Comparison of ENCODE assay signal across 8 cellular contexts in the genomic region with DNA sequence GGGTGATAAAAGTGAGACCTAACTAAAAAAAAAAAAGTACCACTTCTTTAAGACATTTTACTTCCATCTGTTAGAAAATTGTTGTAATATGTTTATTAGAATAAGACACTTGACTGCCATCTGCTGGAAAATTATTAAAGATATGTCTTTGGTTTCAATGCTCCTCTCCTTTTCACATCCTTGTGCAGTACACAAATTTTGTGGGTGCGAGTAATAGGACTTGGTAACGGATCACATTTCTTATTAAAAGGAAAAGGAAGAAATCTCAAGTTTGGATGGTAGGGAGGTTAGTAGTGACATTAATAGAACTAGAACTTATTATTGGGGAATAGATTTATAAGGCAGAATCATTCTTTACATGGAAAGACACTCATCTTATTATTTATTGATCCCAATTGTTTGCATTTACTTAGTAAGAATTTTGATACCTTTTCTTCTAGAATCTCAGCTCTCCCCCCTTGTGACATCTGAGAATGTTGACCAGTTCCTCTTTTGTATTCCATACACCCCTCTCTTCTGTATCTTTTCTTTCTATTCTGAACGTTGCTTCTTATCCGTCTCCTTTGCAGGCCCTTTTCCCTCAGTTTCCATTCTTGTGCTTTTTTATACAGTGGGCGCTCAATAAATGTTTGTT. TPM values are rescaled to one million over a fixed set of nuclear protein-coding genes. Genes with fewer than 3 reads are reported as not detected.
DNase-seq lines count a peak whose midpoint lies in the region; ATAC-seq, FAIRE-seq and TF ChIP-seq lines count a peak whose summit lies in the region.

No MANE protein-coding gene starts in this region.

- H3K4me1 ChIP-seq in KMS-11 (ENCODE audit: low read depth, poor library complexity, severe bottlenecking) (peaks cover 39% of the 10 kb centered on the region), SK-N-SH (ENCODE audit: control insufficient read depth in 1 of 2, insufficient read depth in 2 of 2, low read depth in 1 of 2, low read length in 1 of 2) (peaks cover 6 to 8% of the 10 kb centered on the region in 2 experiments; a peak in 2 of 4 replicates), pancreas (peaks cover 11 to 21% (median 12%) of the 10 kb centered on the region in 3 donors)

- peak; percentile 65 for TF ChIP-seq RAD21 in SK-N-SH (IDR thresholded peaks at IDR 0.05; ENCODE audit: low read length)

- no peaks in the 10 kb centered on the region for H3F3A ChIP-seq in SK-N-SH (replicated peaks; ENCODE audit: insufficient read depth)

- intact Hi-C loops in activated CD4-positive, alpha-beta T cell treated with anti-CD3 and anti-CD28 coated beads for 36 hours (cut with DNase I, micrococcal nuclease): loop anchor here (1.0 to 5.0 kb wide), 11 partner anchors 43 to 456 kb away; partner anchors contain the start of genes GLCCI1 (in 1 of the 2), RPA3 (in 1 of the 2) and UMAD1 (in 1 of the 2)
- intact Hi-C loops in pancreas (cut with DNase I): loop anchor here in 1 of 3 donors (10.0 kb wide), 1 partner anchor 77 kb away; no protein-coding TSS in a partner anchor

- peak overlapping the region; percentile 70 for H2AFZ ChIP-seq in KMS-11 (ENCODE audit: low read depth)
- peak overlapping the region; percentile 55; the same call in 1 of the 2 replicates for H2AFZ ChIP-seq in SK-N-SH (ENCODE audit: low read depth)

- H3K9ac ChIP-seq in KMS-11: peak overlapping the region; percentile 55; the same call in 1 of the 2 replicates
- H3K9ac ChIP-seq in SK-N-SH: peak overlapping the region; percentile 10; the same call in 1 of the 2 replicates

- TF ChIP-seq EP300 in SK-N-SH (IDR thresholded peaks at IDR 0.05; ENCODE audit: borderline replicate concordance in 1 of 2, low read depth in 1 of 2, low read length in 1 of 2): no peak

- H4K20me1 ChIP-seq in KMS-11 (ENCODE audit: insufficient read depth) (no peaks in the 10 kb centered on the region), SK-N-SH (ENCODE audit: insufficient read depth) (no peaks in the 10 kb centered on the region)

- H3K4me3 Mint-ChIP-seq in activated CD4-positive, alpha-beta T cell treated with anti-CD3 and anti-CD28 coated beads for 36 hours: peak overlapping the region; percentile 74

- CTCF ChIA-PET in activated CD4-positive, alpha-beta T cell treated with anti-CD3 and anti-CD28 coated beads for 36 hours (lab: Charles Lee): interaction anchor here (0.7 to 2.6 kb wide), 8 partner anchors 12 to 453 kb away, joined by 3 to 25 read pairs (median 3); no protein-coding TSS in a partner anchor
- CTCF ChIA-PET in SK-N-SH (lab: Yijun Ruan, JAX): interaction anchor here (0.8 to 4.8 kb wide), 11 partner anchors 8 to 337 kb away, joined by 3 to 37 read pairs (median 3); partner anchors contain the start of gene UMAD1

- no peaks in the 10 kb centered on the region for H3K27me3 Mint-ChIP-seq in activated CD4-positive, alpha-beta T cell treated with anti-CD3 and anti-CD28 coated beads for 36 hours

- H3K27me3 ChIP-seq in KMS-11 (ENCODE audit: insufficient read depth, low read depth): no peaks in the 10 kb centered on the region
- H3K27me3 ChIP-seq in SK-N-SH (ENCODE audit: insufficient read depth): no peaks in the 10 kb centered on the region
- H3K27me3 ChIP-seq in pancreas: no peaks in the 10 kb centered on the region

- H3K36me3 ChIP-seq in KMS-11 (ENCODE audit: insufficient read depth): no peaks in the 10 kb centered on the region
- H3K36me3 ChIP-seq in SK-N-SH (replicated peaks in 1 of 2; ENCODE audit: control insufficient read depth in 1 of 2, insufficient read depth in 2 of 2, low read length in 1 of 2): no peaks in the 10 kb centered on the region
- no peaks in the 10 kb centered on the region for H3K36me3 ChIP-seq in pancreas

- H3K79me2 ChIP-seq in KMS-11 (ENCODE audit: insufficient read depth, low read depth) (no peaks in the 10 kb centered on the region), SK-N-SH (ENCODE audit: insufficient read depth) (no peaks in the 10 kb centered on the region)

- H3K9me3 ChIP-seq in SK-N-SH: no peaks in the 10 kb centered on the region
- H3K9me3 ChIP-seq in pancreas: no peaks in the 10 kb centered on the region

- peak overlapping the region; percentile 64; the same call in 1 of the 2 replicates for H3K27ac ChIP-seq in KMS-11
- no peak overlapping the region for H3K27ac ChIP-seq in SK-N-SH (ENCODE audit: low read depth in 2 of 2, low read length in 1 of 2)
- H3K27ac ChIP-seq in pancreas: peak overlapping the region in 1 of 4 donors; percentile 17

- DNase-seq in activated CD4-positive, alpha-beta T cell treated with anti-CD3 and anti-CD28 coated beads for 36 hours: no peak
- DNase-seq in activated CD4-positive, alpha-beta T cell treated with anti-CD3 and anti-CD28 coated beads for 48 hours: no peak
- DNase-seq in SK-N-SH (no peak), pancreas (no peak), cerebellar nuclear complex (lab: John Stamatoyannopoulos, UW) (no peak)

- H3K9me3 Mint-ChIP-seq in activated CD4-positive, alpha-beta T cell treated with anti-CD3 and anti-CD28 coated beads for 36 hours (ENCODE audit: low read depth): no peaks in the 10 kb centered on the region

- peak; percentile 34 for ATAC-seq in activated CD4-positive, alpha-beta T cell treated with anti-CD3 and anti-CD28 coated beads for 36 hours
- ATAC-seq in esophagus mucosa (peak; percentile 45), pancreas (peak in 3 of 4 donors; percentile 57 to 69 (median 67)), GM19452 (IDR thresholded peaks at IDR 0.05; ENCODE audit: unreplicated experiment) (no peak)

- no peak overlapping the region for H3K4me3 ChIP-seq in KMS-11 (IDR thresholded peaks at IDR 0.05; ENCODE audit: insufficient read depth, low read depth, low read length)
- 0 out of 4 replicates have a peak overlapping the region, but pooled peaks of 1 of the 2 experiments have one; percentile 49 for H3K4me3 ChIP-seq in SK-N-SH (ENCODE audit: low read depth in 2 of 2, low read length in 1 of 2)
- peak overlapping the region in 1 of 4 donors; percentile 26 for H3K4me3 ChIP-seq in pancreas

- TF ChIP-seq CTCF in KMS-11 (conservative IDR thresholded peaks at IDR 0.05; ENCODE audit: low read depth, low read length) (peak; percentile 71), SK-N-SH (IDR thresholded peaks at IDR 0.05) (peak; percentile 69), pancreas (IDR thresholded peaks at IDR 0.05) (no peak)

- H3K4me1 Mint-ChIP-seq in activated CD4-positive, alpha-beta T cell treated with anti-CD3 and anti-CD28 coated beads for 36 hours: peaks cover 41% of the 10 kb centered on the region

- 53% methylated on average over 5 of the region's 5 CpGs for WGBS in SK-N-SH (ENCODE audit: low lambda C conversion rate)
- WGBS in pancreas, 2 donors: 55 to 65% methylated on average over 5 of the region's 5 CpGs

- H3K36me3 Mint-ChIP-seq in activated CD4-positive, alpha-beta T cell treated with anti-CD3 and anti-CD28 coated beads for 36 hours (ENCODE audit: low read depth): no peaks in the 10 kb centered on the region

- peak; percentile 64 for FAIRE-seq in pancreas (lab: Jason Lieb, UNC)

- no peaks in the 10 kb centered on the region for H3K9me2 ChIP-seq in SK-N-SH

- POLR2A ChIA-PET in activated CD4-positive, alpha-beta T cell treated with anti-CD3 and anti-CD28 coated beads for 36 hours (lab: Charles Lee): no interaction called here
- POLR2A ChIA-PET in SK-N-SH (lab: Yijun Ruan, JAX): no interaction called here

- H3K4me2 ChIP-seq in KMS-11 (peak overlapping the region; percentile 72), SK-N-SH (peak overlapping the region; percentile 69)

- H3K27ac Mint-ChIP-seq in activated CD4-positive, alpha-beta T cell treated with anti-CD3 and anti-CD28 coated beads for 36 hours: peak overlapping the region; percentile 87

TF ChIP-seq in SK-N-SH, 30 proteins besides CTCF, POLR2A, EP300 and RAD21:
- TF ChIP-seq YY1 (IDR thresholded peaks at IDR 0.05; ENCODE audit: low read depth): no peak
- TF ChIP-seq SMC3 (IDR thresholded peaks at IDR 0.05; ENCODE audit: low read depth, low read length): peak; percentile 45

RNA-seq across cellular contexts. Expression of gene RPA3, which starts 43.0 kb away (rescaled TPM):
- 100 to 1,000 TPM; 109 to 181 TPM for total RNA-seq in activated CD4-positive, alpha-beta T cell treated with anti-CD3 and anti-CD28 coated beads for 36 hours
- polyA plus RNA-seq in SK-N-SH (2012; rRNA removed) (31.3 and 39.0 TPM in 2 replicates), pancreas (10 to 100 TPM in 1 of 2 donors, 1 to 10 TPM in 1; 7.5 to 16.0 TPM)
- polyA plus RNA-seq in SK-N-SH (2012; cell fraction: cytosol; rRNA removed): 50.5 and 67.6 TPM in 2 replicates
- polyA plus RNA-seq in SK-N-SH (2012; cell fraction: nucleus; rRNA removed): 13.2 and 15.5 TPM in 2 replicates
- total RNA-seq in esophagus mucosa (28.5 TPM), pancreas (10 to 100 TPM in 3 of 6 donors, 1 to 10 TPM in 3; 5.2 to 13.4 (median 9.6) TPM)

Comparison
In these comparisons a context has a peak if more than half of its experiments do, and no peak if none do; other contexts are left out.
1. CTCF ChIP-seq: peak in KMS-11 (single experiment) and SK-N-SH (single experiment); none in pancreas (0 of 4).